8 cellular contexts compared by ENCODE assay signal in the genomic region with DNA sequence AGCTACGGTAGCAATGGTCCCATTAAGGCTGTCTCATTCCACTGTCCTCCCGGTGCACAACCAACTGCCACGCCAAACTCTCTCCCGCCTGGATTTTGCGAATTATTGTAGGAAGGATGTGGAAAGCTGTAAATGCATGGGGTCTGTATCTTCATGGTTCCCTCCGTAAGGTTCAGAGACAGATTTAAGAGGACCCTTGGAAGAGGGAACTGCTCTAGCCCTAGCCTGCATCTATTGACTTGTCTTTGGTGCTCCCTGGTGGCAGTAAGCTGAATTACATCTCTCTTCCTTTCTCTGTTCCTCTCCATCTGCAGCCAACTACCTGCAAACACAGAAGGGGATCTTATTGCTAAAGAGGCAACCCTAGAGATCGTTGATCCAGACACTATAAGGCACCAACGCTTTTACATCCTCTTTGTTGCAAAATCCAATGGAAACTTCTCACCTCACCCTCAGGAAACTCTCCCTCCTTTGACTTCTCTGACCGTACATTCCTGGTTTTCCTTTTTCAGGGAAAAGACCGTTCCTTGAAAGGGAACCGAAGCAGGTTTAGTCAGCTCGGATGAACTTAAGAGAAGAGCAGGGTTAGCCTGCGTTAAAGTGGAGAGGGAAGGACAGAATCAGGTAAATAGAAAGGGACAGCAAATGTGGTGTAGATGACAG. TPM values are rescaled to one million over a fixed set of nuclear protein-coding genes. Genes with fewer than 3 reads are reported as not detected.
DNase-seq lines count a peak whose midpoint lies in the region; ATAC-seq, FAIRE-seq and TF ChIP-seq lines count a peak whose summit lies in the region.

No MANE protein-coding gene starts in this region.

- H3K4me1 Mint-ChIP-seq in chondrocyte (ENCODE audit: low read depth), result peaks cover 24% of the 10 kb centered on the region

- peak; percentile 90 for FAIRE-seq in HepG2 (lab: Jason Lieb, UNC)

- TF ChIP-seq EP300 in HepG2 (IDR thresholded peaks at IDR 0.05; ENCODE audit: low read depth in 2 of 2, low read length in 2 of 2) (no peak), HepG2 (CRISPR knock-in tag; IDR thresholded peaks at IDR 0.05; ENCODE audit: borderline replicate concordance) (no peak)

- no peaks in the 10 kb centered on the region for H3K4me1 ChIP-seq in HepG2 (ENCODE audit: insufficient read depth, low read length)

- H3K79me2 ChIP-seq in HepG2 (ENCODE audit: insufficient read depth, low read length), result no peaks in the 10 kb centered on the region

- in situ Hi-C loops in HepG2 (cut with HindIII; ENCODE audit: extremely low pct_ligation_motif_present, low pct_unique_long_range_greater_than_20kb), result loop anchor here (5.0 to 10.0 kb wide), 2 partner anchors 152 to 274 kb away; no protein-coding TSS in a partner anchor

- TF ChIP-seq POLR2A in HepG2 (IDR thresholded peaks at IDR 0.05; ENCODE audit: insufficient read depth in 1 of 2, low read depth in 2 of 2, low read length in 2 of 2), result no peak

- no peaks in the 10 kb centered on the region for H4K20me1 ChIP-seq in HepG2 (ENCODE audit: insufficient read depth, low read length)

- H3K36me3 Mint-ChIP-seq in chondrocyte (ENCODE audit: low read depth), result no peaks in the 10 kb centered on the region

- peak overlapping the region; percentile 34; the same call in 1 of the 2 replicates for H3K27ac ChIP-seq in 22Rv1
- no peak overlapping the region for H3K27ac ChIP-seq in HepG2 (ENCODE audit: extremely low read length, insufficient read depth, low read length)

- BruUV-seq in HepG2 (replicated peaks; lab: Mats Ljungman, UMichigan), result no TSS peak

- 26% methylated on average over 13 of the region's 13 CpGs for WGBS in HepG2 (ENCODE audit: low lambda C conversion rate)

- H2AFZ ChIP-seq in HepG2 (ENCODE audit: low read length), result no peak overlapping the region

- H3K9me3 Mint-ChIP-seq in chondrocyte (ENCODE audit: low read depth), result no peaks in the 10 kb centered on the region

- H3K4me3 Mint-ChIP-seq in chondrocyte (ENCODE audit: unreplicated experiment), result peak overlapping the region; percentile 44

- no peak overlapping the region for H3K27ac Mint-ChIP-seq in chondrocyte (ENCODE audit: unreplicated experiment)

- H3K9ac ChIP-seq in HepG2 (ENCODE audit: insufficient read depth, low read depth, low read length), result no peak overlapping the region

- H3K4me2 ChIP-seq in HepG2 (ENCODE audit: low read depth, low read length), result no peak overlapping the region; the same call in 1 of the 2 replicates

- CTCF ChIA-PET in HepG2 (lab: Yijun Ruan, JAX; ENCODE audit: low intra/inter-chr PET ratio, low total read pairs), result interaction anchor here (1.9 to 3.3 kb wide), 2 partner anchors 149 to 309 kb away, joined by 10 to 38 read pairs; a partner anchor contains a TSS

- TF ChIP-seq RAD21 in HepG2 (CRISPR knock-in tag; IDR thresholded peaks at IDR 0.05), result peak; percentile 48; the same call in 1 of the 2 replicates

- ATAC-seq in HG02981 (IDR thresholded peaks at IDR 0.05; ENCODE audit: unreplicated experiment) (peak; percentile 67), HepG2 (peak; percentile 87)

- no peaks in the 10 kb centered on the region; a peak in 1 of 5 replicates for H3K27me3 ChIP-seq in HepG2 (ENCODE audit: control insufficient read depth in 1 of 2, insufficient read depth in 2 of 2, low read length in 2 of 2)

- intact Hi-C loops in HepG2 (cut with micrococcal nuclease; ENCODE audit: unreplicated experiment), result loop anchor here (1.0 to 5.0 kb wide), 4 partner anchors 275 to 839 kb away; a partner anchor contains a TSS

- H3K9me3 ChIP-seq in HepG2 (ENCODE audit: low read length), result no peaks in the 10 kb centered on the region

- peak; percentile 81 for TF ChIP-seq CTCF in 22Rv1 (IDR thresholded peaks at IDR 0.05)
- peak; percentile 88 for TF ChIP-seq CTCF in GM12873 (IDR thresholded peaks at IDR 0.05; ENCODE audit: insufficient read depth, low read depth, low read length, missing control alignments)
- peak; percentile 95 for TF ChIP-seq CTCF in chondrocyte (IDR thresholded peaks at IDR 0.05)
- TF ChIP-seq CTCF in HepG2 (CRISPR knock-in tag; IDR thresholded peaks at IDR 0.05), result peak; percentile 84

- POLR2A ChIA-PET in HepG2 (lab: Yijun Ruan, JAX), result no interaction called here

- H3K4me3 ChIP-seq in HepG2 (replicated peaks in 1 of 3; ENCODE audit: insufficient read depth in 1 of 3, low read depth in 2 of 3, low read length in 3 of 3), result no peak overlapping the region

- peak; percentile 16 for DNase-seq in NCI-H345 (lab: John Stamatoyannopoulos, UW)
- DNase-seq in activated CD4-positive, CD25-positive, alpha-beta regulatory T cell (lab: John Stamatoyannopoulos, UW), result peak; percentile 29 to 41 (median 32)
- no peak for DNase-seq in chondrocyte (ENCODE audit: low spot score)
- peak; percentile 17 for DNase-seq in HepG2 (ENCODE audit: low spot score)
- DNase-seq in stimulated activated CD8-positive, alpha-beta memory T cell treated with anti-CD3 and anti-CD28 coated beads, Interleukin-7, amount 100 ng/mL, for 24 hours (ENCODE audit: low read depth), result peak; percentile 32

- peaks cover 28% of the 10 kb centered on the region for H3K27me3 Mint-ChIP-seq in chondrocyte (ENCODE audit: low read depth)

- no peaks in the 10 kb centered on the region for H3K36me3 ChIP-seq in HepG2 (replicated peaks in 1 of 2; ENCODE audit: control insufficient read depth in 1 of 2, insufficient read depth in 2 of 2, low read length in 2 of 2)

TF ChIP-seq in HepG2, 621 proteins besides CTCF, POLR2A, EP300 and RAD21:
- TF ChIP-seq RCOR2 (CRISPR knock-in tag; IDR thresholded peaks at IDR 0.05) (no peak), HHEX (CRISPR knock-in tag; IDR thresholded peaks at IDR 0.05) (no peak), SMC3 (IDR thresholded peaks at IDR 0.05; ENCODE audit: low read length) (peak; percentile 76), STAG1 (CRISPR knock-in tag; IDR thresholded peaks at IDR 0.05) (peak; percentile 88)

RNA-seq across cellular contexts. Expression of a gene that starts 11.9 kb away (rescaled TPM):
- total RNA-seq in chondrocyte (not detected in 3 replicates), HepG2 (2016; rRNA removed; fragmentation: Illumina TruSeq; extraction: Trizol) (not detected in 2 replicates)
- not detected in 2 replicates for total RNA-seq in HepG2 (2016; cell fraction: cytosol; rRNA removed; fragmentation: Illumina TruSeq; extraction: Trizol; ENCODE audit: low read depth)
- total RNA-seq in HepG2 (2016; cell fraction: insoluble cytoplasmic fraction; rRNA removed; fragmentation: Illumina TruSeq; extraction: Trizol), result not detected in 2 replicates
- total RNA-seq in HepG2 (2016; cell fraction: membrane; rRNA removed; fragmentation: Illumina TruSeq; extraction: Trizol), result not detected in 2 replicates
- total RNA-seq in HepG2 (2016; cell fraction: nucleus; rRNA removed; fragmentation: Illumina TruSeq; extraction: Trizol), result not detected in 2 replicates
- not detected in 2 replicates for polyA plus RNA-seq in HepG2 (2011; rRNA removed)
- not detected in 2 replicates for polyA plus RNA-seq in HepG2 (2011; cell fraction: cytosol; rRNA removed)
- polyA plus RNA-seq in HepG2 (2011; cell fraction: nucleus; rRNA removed), result not detected in 2 replicates
- polyA plus RNA-seq in HepG2 (2012), result not detected in 2 replicates
- not detected in 2 replicates for polyA plus RNA-seq in HepG2 (2016; cell fraction: cytosol; fragmentation: Illumina TruSeq; extraction: Trizol; ENCODE audit: low read depth)
- polyA plus RNA-seq in HepG2 (2016; cell fraction: insoluble cytoplasmic fraction; fragmentation: Illumina TruSeq; extraction: Trizol; ENCODE audit: low read depth), result not detected in 2 replicates
- not detected in 2 replicates for polyA plus RNA-seq in HepG2 (2016; cell fraction: membrane; fragmentation: Illumina TruSeq; extraction: Trizol; ENCODE audit: low read depth)
- polyA plus RNA-seq in HepG2 (2016; cell fraction: nucleus; fragmentation: Illumina TruSeq; extraction: Trizol; ENCODE audit: insufficient read depth, low read depth), result not detected in 2 replicates
- not detected in 2 replicates for polyA minus RNA-seq in HepG2 (2011; rRNA and poly(A)+ RNA removed; ENCODE audit: low replicate concordance)
- not detected in 2 replicates for polyA minus RNA-seq in HepG2 (2011; cell fraction: cytosol; rRNA and poly(A)+ RNA removed)
- polyA minus RNA-seq in HepG2 (2011; cell fraction: nucleus; rRNA and poly(A)+ RNA removed), result not detected in 2 replicates
